In genomic region chr1:65942476-65942875, GRCh38 we compare ENCODE assay signal across 21 cellular contexts.
"Had no signal": no experiment of that assay in that cellular context is flagged by ENCODE, and none has a peak within 500 bp of the region (broad histone marks: within the 10 kb centered on the region; RNA-seq: fewer than 3 reads in every experiment).

No MANE protein-coding gene starts in this region.

- ATAC-seq: gastroesophageal sphincter; left cardiac atrium; lower lobe of right lung; natural killer cell; sciatic nerve; stimulated activated naive B cell treated with anti-CD40 and anti-IgM and Interleukin-4, amounts not matched to agents 10 μg/mL and 1 μg/mL and 100 μg/mL, for 72 hours; stimulated activated naive CD8-positive, alpha-beta T cell treated with anti-CD3 and anti-CD28 coated beads, Interleukin-15, amount 100 ng/mL, for 72 hours had no signal

- H3K36me3 Mint-ChIP-seq: memory B cell; mesothelial cell of epicardium; natural killer cell; stimulated activated naive B cell treated with anti-CD40 and anti-IgM and Interleukin-4, amounts not matched to agents 10 μg/mL and 1 μg/mL and 100 μg/mL, for 72 hours had no signal

- H3K4me3 ChIP-seq: esophagus squamous epithelium, gastroesophageal sphincter, left ventricle myocardium inferior, lower lobe of right lung, thoracic aorta had no signal

- H3K27me3 ChIP-seq: esophagus squamous epithelium, gastroesophageal sphincter had no signal

- H3K36me3 ChIP-seq: esophagus squamous epithelium, gastroesophageal sphincter, left ventricle myocardium inferior, lower lobe of right lung, thoracic aorta had no signal

- H3K27ac ChIP-seq: esophagus squamous epithelium, gastroesophageal sphincter, left ventricle myocardium inferior, lower lobe of right lung, thoracic aorta had no signal

- H3K4me1 ChIP-seq: esophagus squamous epithelium, gastroesophageal sphincter, left ventricle myocardium inferior, lower lobe of right lung had no signal

- DNase-seq: dermis blood vessel endothelial cell; esophagus squamous epithelium; foreskin fibroblast; glutamatergic neuron; kidney; left cardiac atrium; left ventricle myocardium inferior; lower lobe of right lung; natural killer cell; posterior cingulate gyrus; stimulated activated CD4-positive, alpha-beta T cell treated with anti-CD3 and anti-CD28 coated beads, Interleukin-2, amount 100 ng/mL, for 24 hours; stimulated activated CD4-positive, alpha-beta T cell treated with anti-CD3 and anti-CD28 coated beads, Interleukin-4, amount 100 ng/mL, for 4 hours; stimulated activated naive B cell treated with anti-CD40 and anti-IgM and Interleukin-4, amounts not matched to agents 10 μg/mL and 1 μg/mL and 100 μg/mL, for 72 hours; stimulated activated naive CD8-positive, alpha-beta T cell treated with anti-CD3 and anti-CD28 coated beads, Interleukin-15, amount 100 ng/mL, for 72 hours; trophoblast cell had no signal

- H3K9me3 ChIP-seq: esophagus squamous epithelium, gastroesophageal sphincter, lower lobe of right lung, thoracic aorta had no signal

- H3K27ac Mint-ChIP-seq: memory B cell; mesothelial cell of epicardium; natural killer cell; stimulated activated naive B cell treated with anti-CD40 and anti-IgM and Interleukin-4, amounts not matched to agents 10 μg/mL and 1 μg/mL and 100 μg/mL, for 72 hours; stimulated activated naive CD8-positive, alpha-beta T cell treated with anti-CD3 and anti-CD28 coated beads, Interleukin-15, amount 100 ng/mL, for 72 hours had no signal

- H3K4me3 Mint-ChIP-seq: memory B cell; mesothelial cell of epicardium; natural killer cell; neural crest cell; stimulated activated naive B cell treated with anti-CD40 and anti-IgM and Interleukin-4, amounts not matched to agents 10 μg/mL and 1 μg/mL and 100 μg/mL, for 72 hours; stimulated activated naive CD8-positive, alpha-beta T cell treated with anti-CD3 and anti-CD28 coated beads, Interleukin-15, amount 100 ng/mL, for 72 hours had no signal

- H3K9me3 Mint-ChIP-seq: memory B cell; natural killer cell; neural crest cell; stimulated activated naive CD8-positive, alpha-beta T cell treated with anti-CD3 and anti-CD28 coated beads, Interleukin-15, amount 100 ng/mL, for 72 hours had no signal

- H3K4me1 Mint-ChIP-seq: memory B cell; mesothelial cell of epicardium; natural killer cell; neural crest cell; stimulated activated naive B cell treated with anti-CD40 and anti-IgM and Interleukin-4, amounts not matched to agents 10 μg/mL and 1 μg/mL and 100 μg/mL, for 72 hours; stimulated activated naive CD8-positive, alpha-beta T cell treated with anti-CD3 and anti-CD28 coated beads, Interleukin-15, amount 100 ng/mL, for 72 hours had no signal
